Comparison of ENCODE assay signal across 14 cellular contexts in the genomic region with DNA sequence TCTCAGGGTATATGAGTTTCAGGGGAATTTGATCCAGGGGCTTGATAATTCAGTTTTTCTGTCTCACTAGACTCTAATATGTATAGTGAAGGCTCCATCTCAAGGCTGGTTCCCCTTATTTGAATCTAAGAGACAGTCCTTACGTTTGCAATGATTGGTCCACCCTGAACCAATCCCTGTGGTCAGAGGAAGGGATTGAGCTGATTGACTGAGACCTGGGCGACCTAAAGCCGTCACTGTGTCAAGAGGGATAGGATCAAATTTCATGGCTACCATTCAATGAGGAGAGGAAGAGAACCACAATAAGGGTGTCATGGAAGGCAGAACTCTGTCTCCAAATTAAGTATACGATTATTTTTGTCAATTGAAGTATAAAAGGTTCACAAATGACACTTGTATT. TPM values are rescaled to one million over a fixed set of nuclear protein-coding genes. Genes with fewer than 3 reads are reported as not detected.
A peak's percentile ranks its signal among the peaks of the same experiment; 100 is the strongest.
DNase-seq lines count a peak whose midpoint lies in the region; ATAC-seq and TF ChIP-seq lines count a peak whose summit lies in the region.
"Had no signal": no experiment of that assay in that cellular context is flagged by ENCODE, and none has a peak within 500 bp of the region (broad histone marks: within the 10 kb centered on the region; RNA-seq: fewer than 3 reads in every experiment).

No MANE protein-coding gene starts in this region.

- DNase-seq in NCI-H748 (lab: John Stamatoyannopoulos, UW; ENCODE audit: unreplicated experiment) (peak; percentile 12), NCI-H748 treated with DMSO at 0.1 percent for 48 hours (lab: John Stamatoyannopoulos, UW) (no peak), WTC11 (ENCODE audit: low spot score) (no peak), DMS153 treated with DMSO at 0.1 percent for 48 hours (lab: John Stamatoyannopoulos, UW; ENCODE audit: unreplicated experiment) (no peak), Kasumi-1 (lab: John Stamatoyannopoulos, UW) (no peak), NCI-H2029 treated with DMSO at 0.1 percent for 48 hours (lab: John Stamatoyannopoulos, UW) (no peak)
- DNase-seq: 8988T; CD4-positive, alpha-beta memory T cell; DMS153; GOT3; H7 had no signal

- TF ChIP-seq CTCF in WTC11 (IDR thresholded peaks at IDR 0.05), result no peak

- H2AFZ ChIP-seq in neuron (ENCODE audit: low read depth, low read length), result peak overlapping the region; percentile 10

- no peaks in the 10 kb centered on the region for H3K9me3 ChIP-seq in neuron (ENCODE audit: low read length)
- H3K9me3 ChIP-seq: BLaER1 had no signal

- no peaks in the 10 kb centered on the region for H3K4me1 Mint-ChIP-seq in WTC11
- H3K4me1 Mint-ChIP-seq: CD4-positive, alpha-beta memory T cell had no signal

- no peaks in the 10 kb centered on the region for H3K36me3 ChIP-seq in neuron (ENCODE audit: insufficient read depth, low read length)
- H3K36me3 ChIP-seq: BLaER1 had no signal

- H3K9me3 Mint-ChIP-seq in WTC11, result peaks cover 12% of the 10 kb centered on the region
- H3K9me3 Mint-ChIP-seq: CD4-positive, alpha-beta memory T cell had no signal

- H3K27me3 ChIP-seq in neuron (ENCODE audit: insufficient read depth, low read length), result no peaks in the 10 kb centered on the region
- H3K27me3 ChIP-seq: BLaER1 had no signal

- H3K4me3 ChIP-seq in neuron (ENCODE audit: low read length), result no peak overlapping the region
- H3K4me3 ChIP-seq: BLaER1 had no signal

- H3K27ac Mint-ChIP-seq in WTC11, result no peak overlapping the region
- H3K27ac Mint-ChIP-seq: CD14-positive monocyte; CD4-positive, alpha-beta memory T cell had no signal

- no peaks in the 10 kb centered on the region for H3K27me3 Mint-ChIP-seq in WTC11 (ENCODE audit: low read depth)
- H3K27me3 Mint-ChIP-seq: CD4-positive, alpha-beta memory T cell had no signal

- CTCF ChIA-PET in WTC11 (lab: Charles Lee), result no interaction called here

- H3K4me1 ChIP-seq in neuron (ENCODE audit: insufficient read depth, low read length), result peaks cover 2% of the 10 kb centered on the region
- H3K4me1 ChIP-seq: BLaER1 had no signal

- peak; percentile 80 for ATAC-seq in WTC11

- POLR2A ChIA-PET in WTC11 (lab: Charles Lee), result no interaction called here

- no peaks in the 10 kb centered on the region for H3K36me3 Mint-ChIP-seq in WTC11
- H3K36me3 Mint-ChIP-seq: CD14-positive monocyte; CD4-positive, alpha-beta memory T cell had no signal

- no peak overlapping the region for H3K4me3 Mint-ChIP-seq in WTC11
- H3K4me3 Mint-ChIP-seq: CD14-positive monocyte; CD4-positive, alpha-beta memory T cell had no signal

TF ChIP-seq in WTC11, 78 proteins besides CTCF, POLR2A, EP300 and RAD21 (continues in another document):
- no peak for TF ChIP-seq KAT7 (CRISPR knock-in tag; IDR thresholded peaks at IDR 0.05; ENCODE audit: borderline replicate concordance)
- no peak for TF ChIP-seq ZNF416 (CRISPR knock-in tag; IDR thresholded peaks at IDR 0.05)
- TF ChIP-seq, protein P1, sequence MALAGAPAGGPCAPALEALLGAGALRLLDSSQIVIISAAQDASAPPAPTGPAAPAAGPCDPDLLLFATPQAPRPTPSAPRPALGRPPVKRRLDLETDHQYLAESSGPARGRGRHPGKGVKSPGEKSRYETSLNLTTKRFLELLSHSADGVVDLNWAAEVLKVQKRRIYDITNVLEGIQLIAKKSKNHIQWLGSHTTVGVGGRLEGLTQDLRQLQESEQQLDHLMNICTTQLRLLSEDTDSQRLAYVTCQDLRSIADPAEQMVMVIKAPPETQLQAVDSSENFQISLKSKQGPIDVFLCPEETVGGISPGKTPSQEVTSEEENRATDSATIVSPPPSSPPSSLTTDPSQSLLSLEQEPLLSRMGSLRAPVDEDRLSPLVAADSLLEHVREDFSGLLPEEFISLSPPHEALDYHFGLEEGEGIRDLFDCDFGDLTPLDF (CRISPR knock-in tag; IDR thresholded peaks at IDR 0.05), result no peak
- no peak for TF ChIP-seq CBFB (CRISPR knock-in tag; IDR thresholded peaks at IDR 0.05; ENCODE audit: low read depth)
- TF ChIP-seq ZNF671 (CRISPR knock-in tag; IDR thresholded peaks at IDR 0.05), result no peak
- TF ChIP-seq ZNF317 (CRISPR knock-in tag; IDR thresholded peaks at IDR 0.05; ENCODE audit: borderline replicate concordance, low read depth), result no peak
- TF ChIP-seq ZNF121 (CRISPR knock-in tag; IDR thresholded peaks at IDR 0.05), result no peak
- TF ChIP-seq, protein P2, sequence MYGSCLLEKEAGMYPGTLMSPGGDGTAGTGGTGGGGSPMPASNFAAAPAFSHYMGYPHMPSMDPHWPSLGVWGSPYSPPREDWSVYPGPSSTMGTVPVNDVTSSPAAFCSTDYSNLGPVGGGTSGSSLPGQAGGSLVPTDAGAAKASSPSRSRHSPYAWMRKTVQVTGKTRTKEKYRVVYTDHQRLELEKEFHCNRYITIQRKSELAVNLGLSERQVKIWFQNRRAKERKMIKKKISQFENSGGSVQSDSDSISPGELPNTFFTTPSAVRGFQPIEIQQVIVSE (CRISPR knock-in tag; IDR thresholded peaks at IDR 0.05; ENCODE audit: borderline replicate concordance), result no peak
- TF ChIP-seq NFATC4 (CRISPR knock-in tag; IDR thresholded peaks at IDR 0.05), result no peak
- no peak for TF ChIP-seq ZNF396 (CRISPR knock-in tag; IDR thresholded peaks at IDR 0.05; ENCODE audit: borderline replicate concordance)
- TF ChIP-seq JUN (CRISPR knock-in tag; IDR thresholded peaks at IDR 0.05), result no peak
- TF ChIP-seq, protein P3, sequence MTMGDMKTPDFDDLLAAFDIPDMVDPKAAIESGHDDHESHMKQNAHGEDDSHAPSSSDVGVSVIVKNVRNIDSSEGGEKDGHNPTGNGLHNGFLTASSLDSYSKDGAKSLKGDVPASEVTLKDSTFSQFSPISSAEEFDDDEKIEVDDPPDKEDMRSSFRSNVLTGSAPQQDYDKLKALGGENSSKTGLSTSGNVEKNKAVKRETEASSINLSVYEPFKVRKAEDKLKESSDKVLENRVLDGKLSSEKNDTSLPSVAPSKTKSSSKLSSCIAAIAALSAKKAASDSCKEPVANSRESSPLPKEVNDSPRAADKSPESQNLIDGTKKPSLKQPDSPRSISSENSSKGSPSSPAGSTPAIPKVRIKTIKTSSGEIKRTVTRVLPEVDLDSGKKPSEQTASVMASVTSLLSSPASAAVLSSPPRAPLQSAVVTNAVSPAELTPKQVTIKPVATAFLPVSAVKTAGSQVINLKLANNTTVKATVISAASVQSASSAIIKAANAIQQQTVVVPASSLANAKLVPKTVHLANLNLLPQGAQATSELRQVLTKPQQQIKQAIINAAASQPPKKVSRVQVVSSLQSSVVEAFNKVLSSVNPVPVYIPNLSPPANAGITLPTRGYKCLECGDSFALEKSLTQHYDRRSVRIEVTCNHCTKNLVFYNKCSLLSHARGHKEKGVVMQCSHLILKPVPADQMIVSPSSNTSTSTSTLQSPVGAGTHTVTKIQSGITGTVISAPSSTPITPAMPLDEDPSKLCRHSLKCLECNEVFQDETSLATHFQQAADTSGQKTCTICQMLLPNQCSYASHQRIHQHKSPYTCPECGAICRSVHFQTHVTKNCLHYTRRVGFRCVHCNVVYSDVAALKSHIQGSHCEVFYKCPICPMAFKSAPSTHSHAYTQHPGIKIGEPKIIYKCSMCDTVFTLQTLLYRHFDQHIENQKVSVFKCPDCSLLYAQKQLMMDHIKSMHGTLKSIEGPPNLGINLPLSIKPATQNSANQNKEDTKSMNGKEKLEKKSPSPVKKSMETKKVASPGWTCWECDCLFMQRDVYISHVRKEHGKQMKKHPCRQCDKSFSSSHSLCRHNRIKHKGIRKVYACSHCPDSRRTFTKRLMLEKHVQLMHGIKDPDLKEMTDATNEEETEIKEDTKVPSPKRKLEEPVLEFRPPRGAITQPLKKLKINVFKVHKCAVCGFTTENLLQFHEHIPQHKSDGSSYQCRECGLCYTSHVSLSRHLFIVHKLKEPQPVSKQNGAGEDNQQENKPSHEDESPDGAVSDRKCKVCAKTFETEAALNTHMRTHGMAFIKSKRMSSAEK (CRISPR knock-in tag; IDR thresholded peaks at IDR 0.05; ENCODE audit: borderline replicate concordance), result no peak
- TF ChIP-seq, protein P4, sequence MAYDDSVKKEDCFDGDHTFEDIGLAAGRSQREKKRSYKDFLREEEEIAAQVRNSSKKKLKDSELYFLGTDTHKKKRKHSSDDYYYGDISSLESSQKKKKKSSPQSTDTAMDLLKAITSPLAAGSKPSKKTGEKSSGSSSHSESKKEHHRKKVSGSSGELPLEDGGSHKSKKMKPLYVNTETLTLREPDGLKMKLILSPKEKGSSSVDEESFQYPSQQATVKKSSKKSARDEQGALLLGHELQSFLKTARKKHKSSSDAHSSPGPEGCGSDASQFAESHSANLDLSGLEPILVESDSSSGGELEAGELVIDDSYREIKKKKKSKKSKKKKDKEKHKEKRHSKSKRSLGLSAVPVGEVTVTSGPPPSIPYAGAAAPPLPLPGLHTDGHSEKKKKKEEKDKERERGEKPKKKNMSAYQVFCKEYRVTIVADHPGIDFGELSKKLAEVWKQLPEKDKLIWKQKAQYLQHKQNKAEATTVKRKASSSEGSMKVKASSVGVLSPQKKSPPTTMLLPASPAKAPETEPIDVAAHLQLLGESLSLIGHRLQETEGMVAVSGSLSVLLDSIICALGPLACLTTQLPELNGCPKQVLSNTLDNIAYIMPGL (CRISPR knock-in tag; IDR thresholded peaks at IDR 0.05), result no peak
- TF ChIP-seq TP53 (CRISPR knock-in tag; IDR thresholded peaks at IDR 0.05), result no peak
- TF ChIP-seq ATF1 (CRISPR knock-in tag; IDR thresholded peaks at IDR 0.05), result no peak
- TF ChIP-seq, protein P5, sequence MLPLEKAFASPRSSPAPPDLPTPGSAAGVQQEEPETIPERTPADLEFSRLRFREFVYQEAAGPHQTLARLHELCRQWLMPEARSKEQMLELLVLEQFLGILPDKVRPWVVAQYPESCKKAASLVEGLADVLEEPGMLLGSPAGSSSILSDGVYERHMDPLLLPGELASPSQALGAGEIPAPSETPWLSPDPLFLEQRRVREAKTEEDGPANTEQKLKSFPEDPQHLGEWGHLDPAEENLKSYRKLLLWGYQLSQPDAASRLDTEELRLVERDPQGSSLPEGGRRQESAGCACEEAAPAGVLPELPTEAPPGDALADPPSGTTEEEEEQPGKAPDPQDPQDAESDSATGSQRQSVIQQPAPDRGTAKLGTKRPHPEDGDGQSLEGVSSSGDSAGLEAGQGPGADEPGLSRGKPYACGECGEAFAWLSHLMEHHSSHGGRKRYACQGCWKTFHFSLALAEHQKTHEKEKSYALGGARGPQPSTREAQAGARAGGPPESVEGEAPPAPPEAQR (CRISPR knock-in tag; IDR thresholded peaks at IDR 0.05), result no peak
- TF ChIP-seq FOXK1 (CRISPR knock-in tag; IDR thresholded peaks at IDR 0.05), result no peak

RNA-seq across cellular contexts. Expression of a gene that starts 16.3 kb away (rescaled TPM):
- total RNA-seq in WTC11 (2021), result 17.2 to 20.3 TPM (median 18.6 TPM) in 3 replicates
